Comparison of ENCODE assay signal across 13 cellular contexts in the genomic region with DNA sequence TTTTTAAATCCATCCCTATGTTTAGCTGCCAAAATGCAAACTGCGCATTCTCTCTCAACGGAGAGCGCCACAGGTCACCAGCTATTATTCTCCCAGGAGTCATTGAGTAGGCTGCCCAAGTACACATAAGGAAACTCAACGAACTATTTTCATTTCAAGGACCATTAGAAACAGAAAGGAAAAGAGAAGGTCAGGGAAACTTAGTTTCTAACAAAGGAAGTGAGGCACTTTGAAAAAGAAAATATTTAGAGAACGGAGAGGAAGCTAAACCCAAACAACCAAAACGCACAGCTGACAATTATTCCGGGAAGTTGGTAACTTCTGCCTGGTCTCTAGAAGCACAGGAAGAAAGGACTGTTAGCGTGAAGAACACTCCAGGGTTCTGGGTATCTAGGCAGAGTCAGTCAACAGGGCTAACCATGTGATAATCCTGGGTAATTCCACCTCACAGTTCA. TPM values are rescaled to one million over a fixed set of nuclear protein-coding genes. Genes with fewer than 3 reads are reported as not detected.
DNase-seq lines count a peak whose midpoint lies in the region; ATAC-seq and TF ChIP-seq lines count a peak whose summit lies in the region.
"Had no signal": no experiment of that assay in that cellular context is flagged by ENCODE, and none has a peak within 500 bp of the region (broad histone marks: within the 10 kb centered on the region; RNA-seq: fewer than 3 reads in every experiment).

No MANE protein-coding gene starts in this region.

- no peak overlapping the region for H3K4me3 ChIP-seq in colonic mucosa
- H3K4me3 ChIP-seq in right lobe of liver = no peak overlapping the region
- H3K4me3 ChIP-seq: K562, mucosa of descending colon, SK-N-MC, smooth muscle cell had no signal

- DNase-seq in colonic mucosa (no peak), right lobe of liver (no peak), NCI-H226 (no peak)
- DNase-seq in stimulated activated effector memory CD8-positive, alpha-beta T cell treated with anti-CD3 and anti-CD28 coated beads, Interleukin-12 subunit alpha, Interleukin-12 subunit beta, amount 100 ng/mL, for 72 hours (ENCODE audit: low spot score in 2 of 2) = no peak
- no peak for DNase-seq in stimulated activated CD4-positive, alpha-beta T cell treated with anti-CD3 and anti-CD28 coated beads, Interleukin-4, amount 100 ng/mL, for 1 hour
- DNase-seq: activated CD4-positive, alpha-beta T cell treated with anti-CD3 and anti-CD28 coated beads for 48 hours; mucosa of descending colon had no signal

- H3K27ac Mint-ChIP-seq in stimulated activated effector memory CD8-positive, alpha-beta T cell treated with anti-CD3 and anti-CD28 coated beads, Interleukin-12 subunit alpha, Interleukin-12 subunit beta, amount 100 ng/mL, for 72 hours = peak overlapping the region; percentile 70

- H3K9ac ChIP-seq in colonic mucosa (ENCODE audit: low read depth in 2 of 2, low read length in 2 of 2) = no peak overlapping the region

- peaks cover 6% of the 10 kb centered on the region for H3K36me3 Mint-ChIP-seq in stimulated activated effector memory CD8-positive, alpha-beta T cell treated with anti-CD3 and anti-CD28 coated beads, Interleukin-12 subunit alpha, Interleukin-12 subunit beta, amount 100 ng/mL, for 72 hours

- H3K27me3 ChIP-seq in colonic mucosa = no peaks in the 10 kb centered on the region
- no peaks in the 10 kb centered on the region for H3K27me3 ChIP-seq in right lobe of liver

- no peaks in the 10 kb centered on the region for H3K4me1 ChIP-seq in colonic mucosa
- H3K4me1 ChIP-seq in right lobe of liver = no peaks in the 10 kb centered on the region

- ATAC-seq in GM18867 (IDR thresholded peaks at IDR 0.05; ENCODE audit: unreplicated experiment) (peak; percentile 73), HG02763 (IDR thresholded peaks at IDR 0.05; ENCODE audit: unreplicated experiment) (peak; percentile 57), right lobe of liver (no peak)
- ATAC-seq in stimulated activated effector memory CD8-positive, alpha-beta T cell treated with anti-CD3 and anti-CD28 coated beads, Interleukin-12 subunit alpha, Interleukin-12 subunit beta, amount 100 ng/mL, for 72 hours = no peak
- ATAC-seq: K562, mucosa of descending colon had no signal

- 48% methylated on average over 8 of the region's 8 CpGs for WGBS in right lobe of liver (ENCODE audit: insufficient coverage, low coverage, low lambda C conversion rate, missing lambda C conversion rate)

- no peak for TF ChIP-seq POLR2A in right lobe of liver (IDR thresholded peaks at IDR 0.05)

- peak overlapping the region; percentile 60 for H3K4me3 Mint-ChIP-seq in stimulated activated effector memory CD8-positive, alpha-beta T cell treated with anti-CD3 and anti-CD28 coated beads, Interleukin-12 subunit alpha, Interleukin-12 subunit beta, amount 100 ng/mL, for 72 hours

- H3K9me3 ChIP-seq in colonic mucosa = no peaks in the 10 kb centered on the region
- no peaks in the 10 kb centered on the region for H3K9me3 ChIP-seq in right lobe of liver
- H3K9me3 ChIP-seq: mucosa of descending colon had no signal

- H3K36me3 ChIP-seq in colonic mucosa (no peaks in the 10 kb centered on the region), right lobe of liver (no peaks in the 10 kb centered on the region)

- TF ChIP-seq CTCF in colonic mucosa (IDR thresholded peaks at IDR 0.05) (no peak), right lobe of liver (IDR thresholded peaks at IDR 0.05) (no peak)

- intact Hi-C loops in colonic mucosa (cut with DNase I) = no loop called here
- intact Hi-C loops in right lobe of liver (cut with DNase I) = no loop called here

- peaks cover 11% of the 10 kb centered on the region for H3K4me1 Mint-ChIP-seq in stimulated activated effector memory CD8-positive, alpha-beta T cell treated with anti-CD3 and anti-CD28 coated beads, Interleukin-12 subunit alpha, Interleukin-12 subunit beta, amount 100 ng/mL, for 72 hours

- H3K27ac ChIP-seq in colonic mucosa (peak overlapping the region; percentile 33), right lobe of liver (no peak overlapping the region)
- H3K27ac ChIP-seq: SK-N-MC had no signal

- no peaks in the 10 kb centered on the region for H3K9me3 Mint-ChIP-seq in stimulated activated effector memory CD8-positive, alpha-beta T cell treated with anti-CD3 and anti-CD28 coated beads, Interleukin-12 subunit alpha, Interleukin-12 subunit beta, amount 100 ng/mL, for 72 hours

RNA-seq across cellular contexts. Expression of a gene that starts 23.5 kb away (rescaled TPM):
- not detected for total RNA-seq in colonic mucosa
- not detected for total RNA-seq in right lobe of liver
- total RNA-seq: bronchial epithelial cell, K562, mucosa of descending colon, smooth muscle cell had no signal

Comparison
In these comparisons a context has a peak if more than half of its experiments do, and no peak if none do; other contexts are left out.
1. ATAC-seq: peak in GM18867 (single experiment) and HG02763 (single experiment); none in stimulated activated effector memory CD8-positive, alpha-beta T cell treated with anti-CD3 and anti-CD28 coated beads, Interleukin-12 subunit alpha, Interleukin-12 subunit beta, amount 100 ng/mL, for 72 hours (single experiment) and right lobe of liver (0 of 4).